Comparison of ENCODE assay signal across 1 cellular context in the genomic region with DNA sequence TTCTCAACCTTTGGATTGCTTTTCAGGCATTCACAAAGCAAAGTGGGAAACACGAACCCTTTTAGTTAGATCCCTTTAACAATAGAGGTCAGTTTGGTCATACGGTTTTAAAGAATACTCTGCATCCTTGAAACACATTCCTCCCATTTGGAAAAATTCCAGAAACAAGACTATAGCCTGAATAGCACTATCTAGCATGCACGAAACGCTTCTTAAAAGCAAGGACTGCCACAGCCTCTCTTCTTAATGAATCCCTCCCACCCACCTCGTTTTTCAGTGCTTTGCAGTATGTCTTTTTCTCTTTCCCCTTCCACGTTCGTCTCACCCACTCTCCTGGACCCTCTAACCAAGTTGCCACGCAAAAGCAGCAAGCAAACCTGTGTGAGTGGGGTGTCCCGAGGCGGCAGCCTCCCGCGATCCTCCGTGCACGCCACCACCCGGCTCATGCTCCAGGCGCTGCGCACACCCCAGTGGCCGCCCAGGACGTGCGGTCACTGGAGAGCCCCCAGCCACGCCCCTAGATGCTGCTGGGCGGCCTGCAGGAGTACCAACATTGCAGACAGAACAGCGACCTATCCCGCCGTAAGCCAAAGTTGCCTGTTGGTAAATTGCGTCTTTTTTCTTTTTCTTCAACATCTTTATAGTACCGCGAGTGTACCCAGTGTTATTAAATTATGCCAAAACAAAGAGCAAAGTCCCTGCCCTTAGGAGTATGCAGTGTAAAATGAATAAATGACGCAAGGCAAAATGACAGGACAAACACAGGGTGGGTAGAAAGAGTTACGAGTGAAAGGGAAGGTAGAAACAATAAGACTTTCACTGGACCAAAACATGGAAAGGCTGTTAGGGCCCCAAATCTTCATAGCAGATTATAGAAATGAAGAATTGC.
TF ChIP-seq lines count a peak whose summit lies in the region.

A gene with protein sequence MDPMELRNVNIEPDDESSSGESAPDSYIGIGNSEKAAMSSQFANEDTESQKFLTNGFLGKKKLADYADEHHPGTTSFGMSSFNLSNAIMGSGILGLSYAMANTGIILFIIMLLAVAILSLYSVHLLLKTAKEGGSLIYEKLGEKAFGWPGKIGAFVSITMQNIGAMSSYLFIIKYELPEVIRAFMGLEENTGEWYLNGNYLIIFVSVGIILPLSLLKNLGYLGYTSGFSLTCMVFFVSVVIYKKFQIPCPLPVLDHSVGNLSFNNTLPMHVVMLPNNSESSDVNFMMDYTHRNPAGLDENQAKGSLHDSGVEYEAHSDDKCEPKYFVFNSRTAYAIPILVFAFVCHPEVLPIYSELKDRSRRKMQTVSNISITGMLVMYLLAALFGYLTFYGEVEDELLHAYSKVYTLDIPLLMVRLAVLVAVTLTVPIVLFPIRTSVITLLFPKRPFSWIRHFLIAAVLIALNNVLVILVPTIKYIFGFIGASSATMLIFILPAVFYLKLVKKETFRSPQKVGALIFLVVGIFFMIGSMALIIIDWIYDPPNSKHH (minus strand): TSS at position 472 of the 889 bp plus-strand sequence. CDS start 32,926 bp downstream, outside the sequence.

TF ChIP-seq in K562, 482 proteins besides CTCF, POLR2A, EP300 and RAD21:
- TF ChIP-seq, protein P1, sequence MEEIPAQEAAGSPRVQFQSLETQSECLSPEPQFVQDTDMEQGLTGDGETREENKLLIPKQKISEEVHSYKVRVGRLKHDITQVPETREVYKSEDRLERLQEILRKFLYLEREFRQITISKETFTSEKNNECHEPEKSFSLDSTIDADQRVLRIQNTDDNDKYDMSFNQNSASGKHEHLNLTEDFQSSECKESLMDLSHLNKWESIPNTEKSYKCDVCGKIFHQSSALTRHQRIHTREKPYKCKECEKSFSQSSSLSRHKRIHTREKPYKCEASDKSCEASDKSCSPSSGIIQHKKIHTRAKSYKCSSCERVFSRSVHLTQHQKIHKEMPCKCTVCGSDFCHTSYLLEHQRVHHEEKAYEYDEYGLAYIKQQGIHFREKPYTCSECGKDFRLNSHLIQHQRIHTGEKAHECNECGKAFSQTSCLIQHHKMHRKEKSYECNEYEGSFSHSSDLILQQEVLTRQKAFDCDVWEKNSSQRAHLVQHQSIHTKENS (CRISPR knock-in tag; IDR thresholded peaks at IDR 0.05), result no peak
- TF ChIP-seq POLR3A (IDR thresholded peaks at IDR 0.05; ENCODE audit: borderline replicate concordance, extremely low read depth, insufficient read depth, insufficient read length) (no peak), NR2C2 (CRISPR knock-in tag; IDR thresholded peaks at IDR 0.05) (no peak), NR2C2 (tag; IDR thresholded peaks at IDR 0.05) (no peak), ETV6 (IDR thresholded peaks at IDR 0.05; ENCODE audit: borderline replicate concordance in 1 of 2, low read depth in 2 of 2, low read length in 1 of 2) (no peak), ETV6 (CRISPR knock-in tag; IDR thresholded peaks at IDR 0.05; ENCODE audit: borderline replicate concordance) (no peak), MCM5 (IDR thresholded peaks at IDR 0.05; ENCODE audit: low read depth) (no peak), NRF1 (conservative IDR thresholded peaks at IDR 0.05 in 1 of 2, IDR thresholded peaks at IDR 0.05 in 1 of 2) (peak; percentile 47 to 52; a peak in 3 of 4 replicates)
TF ChIP-seq in K562: peak in this region for 1.
